8 cellular contexts compared by ENCODE assay signal in the genomic region with DNA sequence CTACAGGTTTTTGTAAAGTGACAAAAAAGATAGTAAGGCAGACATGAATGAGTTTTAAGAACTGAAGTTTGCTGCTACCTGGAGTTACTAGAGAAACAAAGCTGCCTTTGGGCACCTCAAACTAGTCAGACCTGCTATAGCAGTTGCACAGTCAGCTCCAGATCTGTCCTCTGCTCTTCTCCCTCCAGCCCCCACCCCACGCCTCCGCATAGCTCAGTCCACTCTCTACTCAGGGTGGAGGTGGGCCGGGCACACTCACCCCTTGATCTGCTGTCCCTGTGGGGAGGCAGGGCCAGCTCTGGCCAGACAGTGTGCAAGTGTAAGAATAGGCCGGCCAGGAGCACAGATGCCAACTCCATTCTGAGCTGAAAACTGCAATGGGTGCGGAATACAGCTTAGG. TPM values are rescaled to one million over a fixed set of nuclear protein-coding genes. Genes with fewer than 3 reads are reported as not detected.
DNase-seq lines count a peak whose midpoint lies in the region; ATAC-seq and TF ChIP-seq lines count a peak whose summit lies in the region.

No MANE protein-coding gene starts in this region.

- H3K36me3 ChIP-seq in GM06990 (ENCODE audit: control insufficient read depth, insufficient read depth, low read length) (no peaks in the 10 kb centered on the region), Peyer's patch (no peaks in the 10 kb centered on the region), gastroesophageal sphincter (no peaks in the 10 kb centered on the region), prostate gland (no peaks in the 10 kb centered on the region)

- DNase-seq in GM06990 (ENCODE audit: extremely low read depth, insufficient read length) (no peak), Peyer's patch (no peak), prostate gland (ENCODE audit: low spot score) (peak; percentile 84), NOMO-1 treated with DMSO at 0.1 percent for 48 hours (lab: John Stamatoyannopoulos, UW; ENCODE audit: unreplicated experiment) (no peak)

- peak overlapping the region; percentile 20 to 72 (median 41) for H3K27ac ChIP-seq in Peyer's patch
- H3K27ac ChIP-seq in gastroesophageal sphincter: peak overlapping the region in 3 of 4 donors; percentile 27 to 49 (median 38)
- H3K27ac ChIP-seq in prostate gland: peak overlapping the region; percentile 57 to 72

- WGBS in gastroesophageal sphincter (ENCODE audit: low coverage in 1 of 2), 2 donors: 80% methylated on average over 2 of the region's 5 CpGs; no CpG with 5 or more reads in 1 of the 2 donors
- 47% methylated on average over 5 of the region's 5 CpGs for WGBS in prostate gland

- H3K4me1 ChIP-seq in Peyer's patch: peaks cover 0 to 48% (median 9%) of the 10 kb centered on the region in 4 donors
- peaks cover 5 to 75% (median 15%) of the 10 kb centered on the region in 3 donors for H3K4me1 ChIP-seq in gastroesophageal sphincter
- H3K4me1 ChIP-seq in prostate gland (replicated peaks): peaks cover 8% of the 10 kb centered on the region

- intact Hi-C loops in prostate gland (cut with DNase I): loop anchor here (5.0 to 10.0 kb wide), 3 partner anchors 42 to 197 kb away; partner anchors contain the start of genes AFTPH and LGALSL

- no peaks in the 10 kb centered on the region for H3K9me3 ChIP-seq in Peyer's patch
- H3K9me3 ChIP-seq in gastroesophageal sphincter: no peaks in the 10 kb centered on the region
- H3K9me3 ChIP-seq in prostate gland: no peaks in the 10 kb centered on the region

- ATAC-seq in gastroesophageal sphincter: no peak
- no peak for ATAC-seq in GM19452 (IDR thresholded peaks at IDR 0.05; ENCODE audit: unreplicated experiment)
- ATAC-seq in GM21619 (IDR thresholded peaks at IDR 0.05; ENCODE audit: unreplicated experiment): no peak
- ATAC-seq in HG02973 (IDR thresholded peaks at IDR 0.05; ENCODE audit: unreplicated experiment): no peak

- no peak for TF ChIP-seq EP300 in gastroesophageal sphincter (IDR thresholded peaks at IDR 0.05)

- TF ChIP-seq CTCF in GM06990 (IDR thresholded peaks at IDR 0.05; ENCODE audit: insufficient read depth, low read length, poor library complexity, severe bottlenecking): no peak
- no peak for TF ChIP-seq CTCF in Peyer's patch (IDR thresholded peaks at IDR 0.05)
- TF ChIP-seq CTCF in gastroesophageal sphincter (IDR thresholded peaks at IDR 0.05): no peak
- no peak for TF ChIP-seq CTCF in prostate gland (IDR thresholded peaks at IDR 0.05)

- H3K4me3 ChIP-seq in GM06990 (replicated peaks; ENCODE audit: low read depth, low read length) (peak overlapping the region; percentile 50), Peyer's patch (no peak overlapping the region), gastroesophageal sphincter (no peak overlapping the region), prostate gland (no peak overlapping the region)

- no peak for TF ChIP-seq POLR2A in Peyer's patch (IDR thresholded peaks at IDR 0.05)
- TF ChIP-seq POLR2A in gastroesophageal sphincter (IDR thresholded peaks at IDR 0.05): no peak
- TF ChIP-seq POLR2A in prostate gland (IDR thresholded peaks at IDR 0.05): peak; percentile 28

- H3K27me3 ChIP-seq in GM06990 (replicated peaks; ENCODE audit: control insufficient read depth, insufficient read depth, low read length) (no peaks in the 10 kb centered on the region), Peyer's patch (no peaks in the 10 kb centered on the region), gastroesophageal sphincter (no peaks in the 10 kb centered on the region), prostate gland (replicated peaks; ENCODE audit: insufficient read depth) (no peaks in the 10 kb centered on the region)

RNA-seq across cellular contexts. Expression of gene SERTAD2, which starts 4.1 kb away (rescaled TPM):
- total RNA-seq in Peyer's patch: 10 to 100 TPM in 1 of 4 donors, 1 to 10 TPM in 3; 8.7 to 10.3 (median 9.8) TPM
- 10 to 100 TPM; 13.9 to 18.5 (median 15.6) TPM for total RNA-seq in gastroesophageal sphincter
- total RNA-seq in prostate gland: 10 to 100 TPM; 15.3 to 26.0 TPM
